20 cellular contexts compared by ENCODE assay signal in genomic region chr1:176692988-176693696, GRCh38.
"Had no signal": no experiment of that assay in that cellular context is flagged by ENCODE, and none has a peak within 500 bp of the region (broad histone marks: within the 10 kb centered on the region; RNA-seq: fewer than 3 reads in every experiment).

No MANE protein-coding gene starts in this region.

- H3K4me3 ChIP-seq: coronary artery, neural progenitor cell, prostate gland, spleen, tibial artery, uterus had no signal

- H3K9me3 ChIP-seq: prostate gland, spleen, tibial artery, uterus had no signal

- H3K4me1 ChIP-seq: spleen, uterus had no signal

- H3K27ac ChIP-seq: brain microvascular endothelial cell, coronary artery, foreskin keratinocyte, neural progenitor cell, prostate gland, spleen, tibial artery, uterus had no signal

- ATAC-seq: activated CD4-positive, CD25-positive, alpha-beta regulatory T cell treated with anti-CD3 and anti-CD28 coated beads, Interleukin-2, amount 50 U/mL, for 24 hours; activated naive CD8-positive, alpha-beta T cell treated with anti-CD3 and anti-CD28 coated beads, Interleukin-2, amount 50 U/mL, for 24 hours; foreskin keratinocyte; naive thymus-derived CD4-positive, alpha-beta T cell; sciatic nerve; stimulated activated memory B cell treated with anti-CD40 and anti-IgM and Interleukin-4, amounts not matched to agents 10 μg/mL and 1 μg/mL and 100 μg/mL, for 72 hours had no signal

- DNase-seq: activated CD4-positive, alpha-beta T cell treated with anti-CD3 and anti-CD28 coated beads, Interleukin-2, amount 50 U/mL, for 1 hour; activated CD8-positive, alpha-beta memory T cell treated with anti-CD3 and anti-CD28 coated beads for 24 hours; activated CD8-positive, alpha-beta memory T cell treated with anti-CD3 and anti-CD28 coated beads, Interleukin-2, amount 50 U/mL, for 48 hours; activated effector memory CD4-positive, alpha-beta T cell treated with Interleukin-2 at 50 U/mL for 16 hours; activated naive CD4-positive, alpha-beta T cell treated with anti-CD3 and anti-CD28 coated beads, Interleukin-2, amount 10 ng/mL, durations not matched to agents 7 days and 5 days; activated naive CD8-positive, alpha-beta T cell treated with anti-CD3 and anti-CD28 coated beads, Interleukin-2, amount 50 U/mL, for 24 hours; activated T-cell treated with anti-CD3 and anti-CD28 coated beads, Interleukin-2, amount 50 U/mL, for 48 hours; brain microvascular endothelial cell; foreskin keratinocyte; naive thymus-derived CD4-positive, alpha-beta T cell; spleen; stimulated activated CD4-positive, alpha-beta T cell treated with anti-CD3 and anti-CD28 coated beads, Interleukin-4, amount 100 ng/mL, for 4 hours; tibial artery; uterus had no signal

- H3K36me3 ChIP-seq: brain microvascular endothelial cell, neural progenitor cell, prostate gland, spleen, tibial artery, uterus had no signal

- H3K9ac ChIP-seq: neural progenitor cell had no signal

- H3K27me3 ChIP-seq: brain microvascular endothelial cell, foreskin keratinocyte, neural progenitor cell, spleen, tibial artery, uterus had no signal
